In the genomic region with DNA sequence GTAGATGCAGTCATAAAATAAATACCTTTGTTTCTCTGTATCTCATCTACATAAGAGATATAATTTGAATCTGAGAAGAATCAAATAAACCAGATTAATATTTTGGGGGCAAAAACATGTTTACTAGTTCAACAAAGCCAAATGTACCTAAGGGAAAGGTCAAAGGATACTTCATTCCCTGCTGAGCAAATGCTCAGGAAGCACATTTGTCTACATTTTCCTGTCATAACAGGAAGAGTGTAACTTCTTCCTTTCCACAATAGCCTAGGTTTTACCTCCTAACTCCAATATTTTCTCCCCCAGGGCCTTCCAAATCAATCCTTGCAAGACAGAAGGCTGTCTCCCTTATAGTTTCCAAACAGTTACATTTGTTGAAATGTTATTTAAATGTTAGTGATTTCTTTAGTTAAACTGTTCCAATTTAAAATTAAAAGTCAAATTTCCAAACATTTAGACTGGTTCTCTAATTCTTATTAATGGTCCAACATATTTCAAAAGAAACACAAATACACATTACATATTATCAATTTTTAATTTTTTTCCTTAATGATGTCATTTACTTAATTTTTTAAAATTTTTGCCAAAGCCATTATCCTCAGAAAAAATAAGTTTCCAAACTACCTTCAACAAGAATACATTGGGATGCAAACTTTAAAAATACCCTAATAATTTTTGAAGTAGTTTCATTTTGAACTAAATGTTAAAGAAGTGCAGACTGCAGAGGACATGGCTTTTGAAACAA, we compare ENCODE assay signal across 1 cellular context.
A peak's percentile ranks its signal among the peaks of the same experiment; 100 is the strongest.
TF ChIP-seq lines count a peak whose summit lies in the region.

No MANE protein-coding gene starts in this region.

TF ChIP-seq in endothelial cell of umbilical vein, 7 proteins besides CTCF, POLR2A, EP300 and RAD21 (continued from another document):
- TF ChIP-seq POLR2AphosphoS5 (IDR thresholded peaks at IDR 0.05; ENCODE audit: insufficient read depth, low read depth, low read length) (peak; percentile 26), JUN (IDR thresholded peaks at IDR 0.05; ENCODE audit: borderline replicate concordance, insufficient read depth, insufficient read length, low read depth) (peak; percentile 42)
